8 cellular contexts compared by ENCODE assay signal in the genomic region with DNA sequence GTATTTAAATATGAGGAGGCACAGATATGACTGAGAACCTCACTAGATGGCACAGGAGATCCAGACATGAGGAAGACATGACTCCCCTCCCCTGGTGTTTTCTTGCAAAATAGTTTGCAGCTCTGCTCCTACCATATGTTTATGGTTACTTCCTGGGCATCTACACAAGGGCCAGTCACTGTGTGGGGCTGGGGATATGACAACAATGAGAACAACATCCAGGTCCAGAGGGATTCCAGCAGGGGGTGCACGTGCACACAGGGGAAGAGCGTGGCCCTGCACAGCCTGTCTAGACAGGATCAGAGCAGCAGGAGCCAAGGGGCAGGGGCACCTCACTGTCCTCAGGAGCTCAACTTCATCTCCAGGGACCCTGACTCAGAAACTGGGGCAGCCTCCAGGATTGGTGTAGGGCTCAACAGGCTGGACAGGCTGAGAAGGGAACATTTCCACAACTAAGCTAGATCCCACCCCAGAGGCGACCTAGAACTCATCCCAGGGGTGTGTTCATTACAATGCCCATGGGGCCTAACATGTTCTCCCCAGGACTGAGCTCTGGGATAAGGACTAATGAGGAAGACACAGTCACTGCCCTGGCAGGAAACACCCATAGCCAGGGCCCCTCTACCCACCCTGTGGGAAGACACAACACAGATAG. TPM values are rescaled to one million over a fixed set of nuclear protein-coding genes. Genes with fewer than 3 reads are reported as not detected.
DNase-seq lines count a peak whose midpoint lies in the region; ATAC-seq and TF ChIP-seq lines count a peak whose summit lies in the region.
"Not testable (repeated sequence)": the region's sequence is repeated elsewhere in the genome, so short reads cannot be mapped to it uniquely, and the experiment has no call there.

No MANE protein-coding gene starts in this region.

- not testable (repeated sequence) for H2AFZ ChIP-seq in SK-N-SH (ENCODE audit: low read depth)

- peak; percentile 27 for TF ChIP-seq RAD21 in SK-N-SH (IDR thresholded peaks at IDR 0.05; ENCODE audit: low read length)

- peak; percentile 32 for DNase-seq in DMS53 (lab: John Stamatoyannopoulos, UW)
- DNase-seq in KBM-7 = peak; percentile 75
- not testable (repeated sequence) for DNase-seq in SK-N-SH
- DNase-seq in activated CD8-positive, alpha-beta memory T cell treated with anti-CD3 and anti-CD28 coated beads for 1 hour (ENCODE audit: extremely low read depth in 1 of 2, low read depth in 1 of 2) = peak; percentile 11 to 39
- DNase-seq in MCF 10A (ENCODE audit: unreplicated experiment) = peak; percentile 54
- DNase-seq in left ventricle myocardium superior = peak; percentile 61
- peak; percentile 46 to 68 for DNase-seq in psoas muscle
- peak; percentile 20 to 64 (median 40) for DNase-seq in stimulated activated naive CD4-positive, alpha-beta T cell (lab: John Stamatoyannopoulos, UW)

- not testable (repeated sequence) for H3K9me3 ChIP-seq in SK-N-SH, psoas muscle

- H3K36me3 Mint-ChIP-seq in MCF 10A (ENCODE audit: insufficient read depth, unreplicated experiment) = not testable (repeated sequence)

- H3K79me2 ChIP-seq in SK-N-SH (ENCODE audit: insufficient read depth) = not testable (repeated sequence)

- H3K9me3 Mint-ChIP-seq in MCF 10A (ENCODE audit: unreplicated experiment) = not testable (repeated sequence)

- not testable (repeated sequence) for H3K27ac Mint-ChIP-seq in MCF 10A (ENCODE audit: low read depth, unreplicated experiment)

- TF ChIP-seq CTCF in SK-N-SH (IDR thresholded peaks at IDR 0.05); MCF 10A (IDR thresholded peaks at IDR 0.05; ENCODE audit: unreplicated experiment): not testable (repeated sequence)
- peak; percentile 50 for TF ChIP-seq CTCF in psoas muscle (IDR thresholded peaks at IDR 0.05)

- not testable (repeated sequence) for H3F3A ChIP-seq in SK-N-SH (replicated peaks; ENCODE audit: insufficient read depth)

- not testable (repeated sequence) for H3K4me3 Mint-ChIP-seq in MCF 10A (ENCODE audit: unreplicated experiment)

- not testable (repeated sequence) for TF ChIP-seq EP300 in SK-N-SH (IDR thresholded peaks at IDR 0.05; ENCODE audit: borderline replicate concordance in 1 of 2, low read depth in 1 of 2, low read length in 1 of 2)

- H3K9me2 ChIP-seq in SK-N-SH = not testable (repeated sequence)

- not testable (repeated sequence) for H3K27ac ChIP-seq in SK-N-SH (ENCODE audit: low read depth in 2 of 2, low read length in 1 of 2); psoas muscle

- not testable (repeated sequence) for H3K4me1 ChIP-seq in SK-N-SH (ENCODE audit: control insufficient read depth in 1 of 2, insufficient read depth in 2 of 2, low read depth in 1 of 2, low read length in 1 of 2); psoas muscle

- H3K27me3 ChIP-seq in SK-N-SH (ENCODE audit: insufficient read depth); psoas muscle (ENCODE audit: insufficient read depth in 3 of 3, low read length in 2 of 3): not testable (repeated sequence)

- not testable (repeated sequence) for H3K9ac ChIP-seq in SK-N-SH

- CTCF ChIA-PET in SK-N-SH (lab: Yijun Ruan, JAX); MCF 10A (lab: Yijun Ruan, JAX): not testable (repeated sequence)

- not testable (repeated sequence) for BruUV-seq in MCF 10A (replicated peaks; lab: Mats Ljungman, UMichigan)

- in situ Hi-C loops in KBM-7 (cut with MboI; ENCODE audit: low pct_unique_long_range_greater_than_20kb, low sequenced_read_pairs) = not testable (repeated sequence)

- peaks cover 40% of the 10 kb centered on the region for H3K27me3 Mint-ChIP-seq in MCF 10A (ENCODE audit: insufficient read depth, unreplicated experiment)

- ATAC-seq in left ventricle myocardium superior (peak; percentile 92), psoas muscle (peak; percentile 81 to 92 (median 90))

- H3K4me1 Mint-ChIP-seq in MCF 10A (ENCODE audit: insufficient read depth, unreplicated experiment) = not testable (repeated sequence)

- not testable (repeated sequence) for H3K4me3 ChIP-seq in SK-N-SH (ENCODE audit: low read depth in 2 of 2, low read length in 1 of 2); psoas muscle

- not testable (repeated sequence) for H3K36me3 ChIP-seq in SK-N-SH (replicated peaks in 1 of 2; ENCODE audit: control insufficient read depth in 1 of 2, insufficient read depth in 2 of 2, low read length in 1 of 2); psoas muscle (ENCODE audit: insufficient read depth in 1 of 2, low read depth in 1 of 2)

- not testable (repeated sequence) for H4K20me1 ChIP-seq in SK-N-SH (ENCODE audit: insufficient read depth)

- intact Hi-C loops in MCF 10A (cut with micrococcal nuclease) = loop anchor here (5.0 kb wide), 1 partner anchor 220 kb away; no protein-coding TSS in a partner anchor
- intact Hi-C loops in left ventricle myocardium superior (cut with micrococcal nuclease) = not testable (repeated sequence)
- intact Hi-C loops in psoas muscle (cut with DNase I) = loop anchor here in 1 of 2 donors (5.0 kb wide), 2 partner anchors 140 to 220 kb away; a partner anchor contains a TSS

- H3K4me2 ChIP-seq in SK-N-SH = not testable (repeated sequence)

- POLR2A ChIA-PET in SK-N-SH (lab: Yijun Ruan, JAX) = not testable (repeated sequence)
- POLR2A ChIA-PET in MCF 10A (lab: Yijun Ruan, JAX) = interaction anchor here (0.7 kb wide), 1 partner anchor 66 kb away, joined by 3 read pairs; no protein-coding TSS in a partner anchor

- 75% methylated on average over 2 of the region's 3 CpGs for WGBS in SK-N-SH (ENCODE audit: low lambda C conversion rate)
- WGBS in psoas muscle, 3 donors = 46 to 58% (median 58%) methylated on average over 2 to 3 of the region's 3 CpGs

RNA-seq across cellular contexts. Expression of a gene that starts 4.6 kb away (rescaled TPM):
- polyA plus RNA-seq in SK-N-SH (2012; rRNA removed) = 0.21 and 0.41 TPM in 2 replicates
- 0.10 and 0.12 TPM in 2 replicates for polyA plus RNA-seq in SK-N-SH (2012; cell fraction: cytosol; rRNA removed)
- polyA plus RNA-seq in SK-N-SH (2012; cell fraction: nucleus; rRNA removed) = 2.4 and 2.6 TPM in 2 replicates
- total RNA-seq in MCF 10A (2022) = not detected in 2 replicates
- not detected for total RNA-seq in left ventricle myocardium superior
- total RNA-seq in psoas muscle = under 1 TPM in 1 of 4 donors, not detected in 3; 0.21 TPM
- under 1 TPM in 2 of 3 donors, not detected in 1; 0.03 to 0.07 TPM for polyA plus RNA-seq in psoas muscle

RNA-seq across cellular contexts. Expression of a gene that starts 47.4 kb away (rescaled TPM):
- polyA plus RNA-seq in SK-N-SH (2012; rRNA removed) (not detected in 2 replicates), psoas muscle (not detected)
- not detected in 2 replicates for polyA plus RNA-seq in SK-N-SH (2012; cell fraction: cytosol; rRNA removed)
- polyA plus RNA-seq in SK-N-SH (2012; cell fraction: nucleus; rRNA removed) = 0.22 TPM in 1 of 2 replicates, not detected in the other
- total RNA-seq in MCF 10A (2022) (not detected in 2 replicates), left ventricle myocardium superior (not detected), psoas muscle (not detected)
